Comparison of ENCODE assay signal across 12 cellular contexts in genomic region chr1:28519946-28520725, GRCh38. TPM values are rescaled to one million over a fixed set of nuclear protein-coding genes. Genes with fewer than 3 reads are reported as not detected.
A peak's percentile ranks its signal among the peaks of the same experiment; 100 is the strongest.
DNase-seq lines count a peak whose midpoint lies in the region; ATAC-seq and TF ChIP-seq lines count a peak whose summit lies in the region.
"Had no signal": no experiment of that assay in that cellular context is flagged by ENCODE, and none has a peak within 500 bp of the region (broad histone marks: within the 10 kb centered on the region; RNA-seq: fewer than 3 reads in every experiment).

No MANE protein-coding gene starts in this region.

- peak overlapping the region; percentile 92 for H3K4me3 ChIP-seq in NB4 (ENCODE audit: low read depth, low read length)
- H3K4me3 ChIP-seq: suprapubic skin had no signal

- TF ChIP-seq POLR2A in NB4 (IDR thresholded peaks at IDR 0.05; ENCODE audit: extremely low read depth, insufficient read length), result no peak

- H3K27me3 Mint-ChIP-seq in activated T-cell treated with anti-CD3 and anti-CD28 coated beads, Interleukin-2, amount 50 U/mL, for 4 hours (ENCODE audit: low read depth), result no peaks in the 10 kb centered on the region
- peaks cover 3% of the 10 kb centered on the region for H3K27me3 Mint-ChIP-seq in brain
- H3K27me3 Mint-ChIP-seq in progenitor cell of endocrine pancreas, result no peaks in the 10 kb centered on the region

- H3K4me3 Mint-ChIP-seq in activated T-cell treated with anti-CD3 and anti-CD28 coated beads, Interleukin-2, amount 50 U/mL, for 4 hours, result peak overlapping the region; percentile 25
- H3K4me3 Mint-ChIP-seq in brain, result peak overlapping the region; percentile 69 to 84 (median 74)
- H3K4me3 Mint-ChIP-seq in progenitor cell of endocrine pancreas (ENCODE audit: low read depth), result peak overlapping the region; percentile 90

- H3K9me3 Mint-ChIP-seq in activated T-cell treated with anti-CD3 and anti-CD28 coated beads, Interleukin-2, amount 50 U/mL, for 4 hours, result no peaks in the 10 kb centered on the region
- H3K9me3 Mint-ChIP-seq in brain (no peaks in the 10 kb centered on the region), progenitor cell of endocrine pancreas (ENCODE audit: low read depth) (no peaks in the 10 kb centered on the region)

- ATAC-seq in activated T-cell treated with anti-CD3 and anti-CD28 coated beads, Interleukin-2, amount 50 U/mL, for 4 hours, result no peak
- ATAC-seq in HG03342 (IDR thresholded peaks at IDR 0.05; ENCODE audit: unreplicated experiment), result no peak
- no peak for ATAC-seq in GM21576 (IDR thresholded peaks at IDR 0.05; ENCODE audit: unreplicated experiment)

- H3K4me1 Mint-ChIP-seq in activated T-cell treated with anti-CD3 and anti-CD28 coated beads, Interleukin-2, amount 50 U/mL, for 4 hours (ENCODE audit: low read depth), result peaks cover 34% of the 10 kb centered on the region
- H3K4me1 Mint-ChIP-seq in brain (peaks cover 25% of the 10 kb centered on the region), progenitor cell of endocrine pancreas (ENCODE audit: low read depth) (peaks cover 39% of the 10 kb centered on the region)

- H3K36me3 Mint-ChIP-seq in activated T-cell treated with anti-CD3 and anti-CD28 coated beads, Interleukin-2, amount 50 U/mL, for 4 hours (ENCODE audit: insufficient read depth), result peaks cover 5% of the 10 kb centered on the region
- peaks cover 5% of the 10 kb centered on the region for H3K36me3 Mint-ChIP-seq in brain
- H3K36me3 Mint-ChIP-seq in progenitor cell of endocrine pancreas (ENCODE audit: insufficient read depth), result peaks cover 12% of the 10 kb centered on the region

- no peak for TF ChIP-seq CTCF in NB4 (IDR thresholded peaks at IDR 0.05; ENCODE audit: low read depth, low read length)
- no peak for TF ChIP-seq CTCF in brain (conservative IDR thresholded peaks at IDR 0.05)
- TF ChIP-seq CTCF in progenitor cell of endocrine pancreas (IDR thresholded peaks at IDR 0.05; ENCODE audit: unreplicated experiment), result no peak

- H3K27ac Mint-ChIP-seq in brain (peak overlapping the region in 2 of 5 experiments; percentile 35 to 57), progenitor cell of endocrine pancreas (peak overlapping the region; percentile 73)

- no peak for DNase-seq in activated T-cell treated with anti-CD3 and anti-CD28 coated beads, Interleukin-2, amount 50 U/mL, for 4 hours
- DNase-seq in activated T-cell treated with anti-CD3 and anti-CD28 coated beads, Interleukin-2, amount 50 U/mL, for 1 hour, result no peak
- DNase-seq in NB4 (ENCODE audit: low read depth) (peak; percentile 25), progenitor cell of endocrine pancreas (ENCODE audit: low spot score, unreplicated experiment) (no peak), NCI-H1048 (lab: John Stamatoyannopoulos, UW) (no peak)
- DNase-seq: effector memory CD4-positive, alpha-beta T cell; NCI-H2081; RPMI8226 had no signal

RNA-seq across cellular contexts. Expression of gene RCC1, which starts 14.3 kb away (rescaled TPM):
- 100 to 1,000 TPM; 106 to 149 (median 139) TPM for total RNA-seq in activated T-cell treated with anti-CD3 and anti-CD28 coated beads, Interleukin-2, amount 50 U/mL, for 4 hours
- polyA plus RNA-seq in brain (ENCODE audit: insufficient read depth, low read depth, low replicate concordance), result 51.1 TPM
- total RNA-seq in progenitor cell of endocrine pancreas, result 58.4 TPM in 2 replicates

RNA-seq across cellular contexts. Expression of gene TRNAU1AP, which starts 32.7 kb away (rescaled TPM):
- total RNA-seq in activated T-cell treated with anti-CD3 and anti-CD28 coated beads, Interleukin-2, amount 50 U/mL, for 4 hours, result 10 to 100 TPM; 37.4 to 44.1 (median 37.7) TPM
- 39.2 TPM for polyA plus RNA-seq in brain (ENCODE audit: insufficient read depth, low read depth, low replicate concordance)
- total RNA-seq in progenitor cell of endocrine pancreas, result 38.6 and 39.6 TPM in 2 replicates

Comparison
In these comparisons a context has a peak if more than half of its experiments do, and no peak if none do; other contexts are left out.
1. H3K4me3 Mint-ChIP-seq: peak in every context shown above with its lines; median percentile 90 in progenitor cell of endocrine pancreas; 74 in brain; 25 in activated T-cell treated with anti-CD3 and anti-CD28 coated beads, Interleukin-2, amount 50 U/mL, for 4 hours.